In genomic region chr10:96719850-96720421, GRCh38 we compare ENCODE assay signal across 8 cellular contexts. TPM values are rescaled to one million over a fixed set of nuclear protein-coding genes. Genes with fewer than 3 reads are reported as not detected.
DNase-seq lines count a peak whose midpoint lies in the region; ATAC-seq, FAIRE-seq and TF ChIP-seq lines count a peak whose summit lies in the region.

No MANE protein-coding gene starts in this region.

- H3K4me1 ChIP-seq in heart left ventricle, result peaks cover 0 to 40% (median 5%) of the 10 kb centered on the region in 12 donors
- peaks cover 6% of the 10 kb centered on the region for H3K4me1 ChIP-seq in psoas muscle
- peaks cover 13% of the 10 kb centered on the region for H3K4me1 ChIP-seq in vagina

- TF ChIP-seq POLR2A in GM12892 (IDR thresholded peaks at IDR 0.05; ENCODE audit: low read depth, low read length), result no peak
- TF ChIP-seq POLR2A in heart left ventricle (IDR thresholded peaks at IDR 0.05), result no peak
- TF ChIP-seq POLR2A in vagina (IDR thresholded peaks at IDR 0.05), result no peak

- H3K27ac ChIP-seq in heart left ventricle, result peak overlapping the region in 8 of 12 donors; percentile 1 to 89 (median 38)
- H3K27ac ChIP-seq in psoas muscle, result no peak overlapping the region
- peak overlapping the region; percentile 39 for H3K27ac ChIP-seq in vagina

- ATAC-seq in HG02798 (IDR thresholded peaks at IDR 0.05; ENCODE audit: poor library complexity, unreplicated experiment) (peak; percentile 54), heart left ventricle (peak; percentile 34 to 77 (median 76)), psoas muscle (peak in 3 of 4 donors; percentile 42 to 44 (median 43)), HG03565 (IDR thresholded peaks at IDR 0.05; ENCODE audit: unreplicated experiment) (no peak)

- peaks cover 30% of the 10 kb centered on the region for H3K4me1 Mint-ChIP-seq in activated T-helper 2 cell treated with anti-CD3 and anti-CD28 coated beads, Interferon-gamma antibody, Interleukin-2, Interleukin-4, amounts not matched to agents 10 μg/mL and 5 μg/mL and 100 μg/mL, durations not matched to agents 14 hours and 24 hours and 36 hours (ENCODE audit: low read depth)

- H3K36me3 ChIP-seq in heart left ventricle, result no peaks in the 10 kb centered on the region
- H3K36me3 ChIP-seq in psoas muscle (ENCODE audit: insufficient read depth in 1 of 2, low read depth in 1 of 2), result no peaks in the 10 kb centered on the region
- H3K36me3 ChIP-seq in vagina, result no peaks in the 10 kb centered on the region

- FAIRE-seq in GM12892 (lab: Jason Lieb, UNC), result peak; percentile 98

- intact Hi-C loops in activated T-helper 2 cell treated with anti-CD3 and anti-CD28 coated beads, Interferon-gamma antibody, Interleukin-2, Interleukin-4, amounts not matched to agents 10 μg/mL and 5 μg/mL and 100 μg/mL, durations not matched to agents 14 hours and 24 hours and 36 hours (cut with micrococcal nuclease), result loop anchor here (1.0 to 2.0 kb wide), 2 partner anchors 27 to 77 kb away; no protein-coding TSS in a partner anchor
- intact Hi-C loops in heart left ventricle (cut with DNase I), result loop anchor here in 2 of 10 donors (10.0 kb wide), 2 partner anchors 65 to 75 kb away; no protein-coding TSS in a partner anchor
- intact Hi-C loops in psoas muscle (cut with DNase I), result no loop called here
- intact Hi-C loops in vagina (cut with DNase I), result no loop called here

- peak overlapping the region; percentile 91 for H3K4me3 Mint-ChIP-seq in activated T-helper 2 cell treated with anti-CD3 and anti-CD28 coated beads, Interferon-gamma antibody, Interleukin-2, Interleukin-4, amounts not matched to agents 10 μg/mL and 5 μg/mL and 100 μg/mL, durations not matched to agents 14 hours and 24 hours and 36 hours (ENCODE audit: low read depth)

- no peaks in the 10 kb centered on the region for H3K9me3 ChIP-seq in heart left ventricle
- H3K9me3 ChIP-seq in psoas muscle, result no peaks in the 10 kb centered on the region
- no peaks in the 10 kb centered on the region for H3K9me3 ChIP-seq in vagina

- TF ChIP-seq CTCF in heart left ventricle (IDR thresholded peaks at IDR 0.05) (peak in 9 of 12 donors; percentile 10 to 50 (median 35)), psoas muscle (IDR thresholded peaks at IDR 0.05) (no peak), vagina (IDR thresholded peaks at IDR 0.05) (no peak)

- H3K9me3 Mint-ChIP-seq in activated T-helper 2 cell treated with anti-CD3 and anti-CD28 coated beads, Interferon-gamma antibody, Interleukin-2, Interleukin-4, amounts not matched to agents 10 μg/mL and 5 μg/mL and 100 μg/mL, durations not matched to agents 14 hours and 24 hours and 36 hours, result no peaks in the 10 kb centered on the region

- H3K4me3 ChIP-seq in heart left ventricle (peak overlapping the region; percentile 37 to 75 (median 58)), psoas muscle (peak overlapping the region; percentile 75), vagina (peak overlapping the region; percentile 48 to 63)

- peak; percentile 73 for DNase-seq in GM12892 (ENCODE audit: insufficient read length)
- peak; percentile 82 to 85 for DNase-seq in NOMO-1 (lab: John Stamatoyannopoulos, UW; ENCODE audit: unreplicated experiment in 2 of 2)
- DNase-seq in activated T-helper 2 cell treated with anti-CD3 and anti-CD28 coated beads, Interferon-gamma antibody, Interleukin-2, Interleukin-4, amounts not matched to agents 10 μg/mL and 5 μg/mL and 100 μg/mL, durations not matched to agents 14 hours and 24 hours and 36 hours (ENCODE audit: low spot score), result peak; percentile 13
- DNase-seq in heart left ventricle, result peak; percentile 56 to 89 (median 70)
- DNase-seq in psoas muscle, result peak; percentile 45 to 73
- no peak for DNase-seq in vagina (ENCODE audit: extremely low spot score in 2 of 2)

- H3K27me3 Mint-ChIP-seq in activated T-helper 2 cell treated with anti-CD3 and anti-CD28 coated beads, Interferon-gamma antibody, Interleukin-2, Interleukin-4, amounts not matched to agents 10 μg/mL and 5 μg/mL and 100 μg/mL, durations not matched to agents 14 hours and 24 hours and 36 hours (ENCODE audit: low read depth), result peaks cover 25% of the 10 kb centered on the region

- peak overlapping the region; percentile 74 for H3K27ac Mint-ChIP-seq in activated T-helper 2 cell treated with anti-CD3 and anti-CD28 coated beads, Interferon-gamma antibody, Interleukin-2, Interleukin-4, amounts not matched to agents 10 μg/mL and 5 μg/mL and 100 μg/mL, durations not matched to agents 14 hours and 24 hours and 36 hours

- WGBS in heart left ventricle, 4 donors, result 4 to 7% (median 5%) methylated on average over 30 to 38 of the region's 38 CpGs
- 13 to 20% (median 16%) methylated on average over 25 to 38 of the region's 38 CpGs for WGBS in psoas muscle, 3 donors

- H3K27me3 ChIP-seq in heart left ventricle (peaks cover 0 to 9% (median 0%) of the 10 kb centered on the region in 9 donors), psoas muscle (ENCODE audit: insufficient read depth in 3 of 3, low read length in 2 of 3) (no peaks in the 10 kb centered on the region), vagina (no peaks in the 10 kb centered on the region)

- peaks cover 3% of the 10 kb centered on the region for H3K36me3 Mint-ChIP-seq in activated T-helper 2 cell treated with anti-CD3 and anti-CD28 coated beads, Interferon-gamma antibody, Interleukin-2, Interleukin-4, amounts not matched to agents 10 μg/mL and 5 μg/mL and 100 μg/mL, durations not matched to agents 14 hours and 24 hours and 36 hours (ENCODE audit: low read depth)

RNA-seq across cellular contexts. Expression of gene PIK3AP1, which starts 0.4 kb away (rescaled TPM):
- polyA plus RNA-seq in GM12892 (2012; ENCODE audit: missing spikeins), result 115 TPM
- total RNA-seq in activated T-helper 2 cell treated with anti-CD3 and anti-CD28 coated beads, Interferon-gamma antibody, Interleukin-2, Interleukin-4, amounts not matched to agents 10 μg/mL and 5 μg/mL and 100 μg/mL, durations not matched to agents 14 hours and 24 hours and 36 hours, result 12.4 and 14.0 TPM in 2 replicates
- total RNA-seq in heart left ventricle, result 10 to 100 TPM in 2 of 9 donors, 1 to 10 TPM in 7; 1.4 to 37.9 (median 6.1) TPM
- 1 to 10 TPM; 1.3 to 1.8 TPM for polyA plus RNA-seq in heart left ventricle
- total RNA-seq in psoas muscle, result 1 to 10 TPM; 1.4 to 3.5 (median 2.6) TPM
- 1 to 10 TPM in 1 of 3 donors, under 1 TPM in 2; 0.17 to 8.6 (median 0.43) TPM for polyA plus RNA-seq in psoas muscle
- total RNA-seq in vagina, result 5.9 TPM

Comparison
In these comparisons a context has a peak if more than half of its experiments do, and no peak if none do; other contexts are left out.
1. DNase-seq: peak in GM12892 (single experiment), NOMO-1 (2 of 2), activated T-helper 2 cell treated with anti-CD3 and anti-CD28 coated beads, Interferon-gamma antibody, Interleukin-2, Interleukin-4, amounts not matched to agents 10 μg/mL and 5 μg/mL and 100 μg/mL, durations not matched to agents 14 hours and 24 hours and 36 hours (single experiment), heart left ventricle (5 of 5) and psoas muscle (2 of 2); none in vagina (0 of 2).
2. CTCF ChIP-seq: peak in heart left ventricle (9 of 12); none in psoas muscle (single experiment) and vagina (0 of 3).
3. Peak in every context shown above with its lines, with median percentiles within 50 percentile points of each other: H3K4me3 ChIP-seq.